ENCODE assay signal across 1 cellular context in genomic region chr19:37906868-37907734, GRCh38.
TF ChIP-seq lines count a peak whose summit lies in the region.

SIPA1L3 (plus strand) TSS chr19:37907208; CDS start chr19:38081566, 174,358 bp downstream.

TF ChIP-seq in WTC11, 78 proteins besides CTCF, POLR2A, EP300 and RAD21 (continued from another document and continues in another):
- TF ChIP-seq ZBTB43 (CRISPR knock-in tag; IDR thresholded peaks at IDR 0.05): no peak
- TF ChIP-seq ZNF219 (CRISPR knock-in tag; IDR thresholded peaks at IDR 0.05; ENCODE audit: borderline replicate concordance): no peak
- TF ChIP-seq HMGA2 (CRISPR knock-in tag; IDR thresholded peaks at IDR 0.05): no peak
- no peak for TF ChIP-seq RELA (CRISPR knock-in tag; IDR thresholded peaks at IDR 0.05; ENCODE audit: borderline replicate concordance)
- TF ChIP-seq TEAD1 (CRISPR knock-in tag; IDR thresholded peaks at IDR 0.05): peak; percentile 78; the same call in 1 of the 2 replicates
- no peak for TF ChIP-seq GTF2I (CRISPR knock-in tag; conservative IDR thresholded peaks at IDR 0.05)
- TF ChIP-seq STAT6 (CRISPR knock-in tag; conservative IDR thresholded peaks at IDR 0.05; ENCODE audit: low read depth): no peak
- TF ChIP-seq SMAD4 (CRISPR knock-in tag; IDR thresholded peaks at IDR 0.05): no peak
- TF ChIP-seq NR1H2 (CRISPR knock-in tag; IDR thresholded peaks at IDR 0.05): no peak
- TF ChIP-seq TP53 (CRISPR knock-in tag; IDR thresholded peaks at IDR 0.05): no peak
- no peak for TF ChIP-seq SMAD3 (CRISPR knock-in tag; IDR thresholded peaks at IDR 0.05; ENCODE audit: borderline replicate concordance)
- no peak for TF ChIP-seq CDX4 (CRISPR knock-in tag; IDR thresholded peaks at IDR 0.05; ENCODE audit: borderline replicate concordance)
- TF ChIP-seq AFF4 (CRISPR knock-in tag; IDR thresholded peaks at IDR 0.05; ENCODE audit: borderline replicate concordance): no peak; the same call in 1 of the 2 replicates
- TF ChIP-seq ZNF396 (CRISPR knock-in tag; IDR thresholded peaks at IDR 0.05; ENCODE audit: borderline replicate concordance): no peak
- no peak for TF ChIP-seq ZNF532 (CRISPR knock-in tag; IDR thresholded peaks at IDR 0.05; ENCODE audit: borderline replicate concordance)
- TF ChIP-seq E2F5 (CRISPR knock-in tag; IDR thresholded peaks at IDR 0.05): peak; percentile 56; the same call in 1 of the 2 replicates
- TF ChIP-seq ELF4 (CRISPR knock-in tag; IDR thresholded peaks at IDR 0.05; ENCODE audit: low read depth): no peak
- TF ChIP-seq ARID4B (CRISPR knock-in tag; IDR thresholded peaks at IDR 0.05; ENCODE audit: borderline replicate concordance): peak; percentile 41; the same call in 1 of the 2 replicates
- TF ChIP-seq USF2 (CRISPR knock-in tag; IDR thresholded peaks at IDR 0.05): no peak
- TF ChIP-seq PRRX2 (CRISPR knock-in tag; IDR thresholded peaks at IDR 0.05): no peak
- TF ChIP-seq ESRRA (CRISPR knock-in tag; IDR thresholded peaks at IDR 0.05; ENCODE audit: borderline replicate concordance): no peak
- TF ChIP-seq AR (CRISPR knock-in tag; IDR thresholded peaks at IDR 0.05): no peak
- no peak for TF ChIP-seq ZBTB21 (CRISPR knock-in tag; IDR thresholded peaks at IDR 0.05; ENCODE audit: borderline replicate concordance)
- TF ChIP-seq OVOL2 (CRISPR knock-in tag; IDR thresholded peaks at IDR 0.05; ENCODE audit: borderline replicate concordance): no peak
- no peak for TF ChIP-seq SOX15 (CRISPR knock-in tag; IDR thresholded peaks at IDR 0.05)
- TF ChIP-seq SP1 (CRISPR knock-in tag; conservative IDR thresholded peaks at IDR 0.05): peak; percentile 52; the same call in 1 of the 2 replicates
- TF ChIP-seq HMGXB4 (CRISPR knock-in tag; IDR thresholded peaks at IDR 0.05): peak; percentile 77
- TF ChIP-seq ZNF138 (CRISPR knock-in tag; conservative IDR thresholded peaks at IDR 0.05): no peak
- TF ChIP-seq TCF7 (CRISPR knock-in tag; IDR thresholded peaks at IDR 0.05; ENCODE audit: low read depth): no peak
